ENCODE assay signal across 40 cellular contexts in the genomic region with DNA sequence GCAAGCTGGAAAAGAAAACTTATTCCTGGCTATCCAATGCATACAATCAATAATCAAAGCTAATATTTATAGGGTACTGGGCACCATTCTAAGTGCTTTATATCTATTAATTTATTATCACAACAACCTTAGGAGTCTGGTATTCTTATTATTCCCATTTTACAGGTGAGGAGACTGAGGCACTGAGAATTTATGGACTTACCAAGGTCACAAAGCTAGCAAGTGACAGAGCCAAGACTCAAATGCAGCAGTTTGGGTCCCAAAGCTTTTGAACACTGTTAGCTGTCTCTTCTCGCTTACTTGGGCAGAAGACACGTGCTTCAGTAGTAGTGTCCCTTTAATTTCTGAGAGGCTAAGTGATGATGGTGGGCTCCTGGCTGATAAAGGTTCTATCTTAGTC.
"Had no signal": no experiment of that assay in that cellular context is flagged by ENCODE, and none has a peak within 500 bp of the region (broad histone marks: within the 10 kb centered on the region; RNA-seq: fewer than 3 reads in every experiment).

No MANE protein-coding gene starts in this region.

- H3K4me3 Mint-ChIP-seq: activated naive CD4-positive, alpha-beta T cell treated with anti-CD3 and anti-CD28 coated beads for 36 hours; activated naive CD4-positive, alpha-beta T cell treated with anti-CD3 and anti-CD28 coated beads, Interleukin-2, amount 10 ng/mL, durations not matched to agents 7 days and 5 days; activated naive CD4-positive, alpha-beta T cell treated with anti-CD3 and anti-CD28 coated beads, Interleukin-2, amount 50 U/mL, for 24 hours; activated naive CD8-positive, alpha-beta T cell; activated naive CD8-positive, alpha-beta T cell treated with anti-CD3 and anti-CD28 coated beads for 36 hours; activated naive CD8-positive, alpha-beta T cell treated with anti-CD3 and anti-CD28 coated beads, Interleukin-2, amount 10 ng/mL, durations not matched to agents 7 days and 5 days; activated naive CD8-positive, alpha-beta T cell treated with anti-CD3 and anti-CD28 coated beads, Interleukin-2, amount 50 U/mL, for 24 hours; activated T-cell treated with anti-CD3 and anti-CD28 coated beads, Interleukin-2, amount 50 U/mL, for 24 hours; activated T-cell treated with anti-CD3 and anti-CD28 coated beads, Interleukin-2, amount 50 U/mL, for 4 hours; activated T-cell treated with anti-CD3 and anti-CD28 coated beads, Interleukin-2, amount 50 U/mL, for 72 hours; activated T-helper 1 cell treated with anti-CD3 and anti-CD28 coated beads, Interleukin-12 subunit alpha, Interleukin-12 subunit beta, Interleukin-2, Interleukin-4 antibody, amounts not matched to agents 30 ng/mL and 10 ng/mL and 1 ng/mL, durations not matched to agents 14 hours and 24 hours and 36 hours; activated T-helper 17 cell treated with anti-CD3 and anti-CD28 coated beads, Interleukin-2, amount 50 U/mL, for 72 hours; brain; central memory CD8-positive, alpha-beta T cell had no signal

- ATAC-seq: activated naive CD4-positive, alpha-beta T cell treated with anti-CD3 and anti-CD28 coated beads, Interleukin-2, amount 50 U/mL, for 72 hours; activated naive CD8-positive, alpha-beta T cell treated with anti-CD3 and anti-CD28 coated beads, Interleukin-2, amount 50 U/mL, for 24 hours; activated T-cell treated with anti-CD3 and anti-CD28 coated beads, Interleukin-2, amount 50 U/mL, for 4 hours; activated T-cell treated with anti-CD3 and anti-CD28 coated beads, Interleukin-2, amount 50 U/mL, for 72 hours; activated T-helper 17 cell treated with anti-CD3 and anti-CD28 coated beads, Interleukin-2, amount 50 U/mL, for 72 hours; body of pancreas had no signal

- H3K27me3 ChIP-seq: adrenal gland, ascending aorta, body of pancreas, brain microvascular endothelial cell, breast epithelium, cardiac muscle cell had no signal

- H3K27ac Mint-ChIP-seq: activated naive CD4-positive, alpha-beta T cell treated with anti-CD3 and anti-CD28 coated beads for 36 hours; activated naive CD4-positive, alpha-beta T cell treated with anti-CD3 and anti-CD28 coated beads, Interleukin-2, amount 10 ng/mL, durations not matched to agents 7 days and 5 days; activated naive CD4-positive, alpha-beta T cell treated with anti-CD3 and anti-CD28 coated beads, Interleukin-2, amount 50 U/mL, for 24 hours; activated naive CD4-positive, alpha-beta T cell treated with anti-CD3 and anti-CD28 coated beads, Interleukin-2, amount 50 U/mL, for 72 hours; activated naive CD8-positive, alpha-beta T cell; activated naive CD8-positive, alpha-beta T cell treated with anti-CD3 and anti-CD28 coated beads for 36 hours; activated naive CD8-positive, alpha-beta T cell treated with anti-CD3 and anti-CD28 coated beads, Interleukin-2, amount 10 ng/mL, durations not matched to agents 7 days and 5 days; activated naive CD8-positive, alpha-beta T cell treated with anti-CD3 and anti-CD28 coated beads, Interleukin-2, amount 50 U/mL, for 24 hours; activated T-cell treated with anti-CD3 and anti-CD28 coated beads, Interleukin-2, amount 50 U/mL, for 24 hours; activated T-cell treated with anti-CD3 and anti-CD28 coated beads, Interleukin-2, amount 50 U/mL, for 72 hours; activated T-helper 1 cell treated with anti-CD3 and anti-CD28 coated beads, Interleukin-12 subunit alpha, Interleukin-12 subunit beta, Interleukin-2, Interleukin-4 antibody, amounts not matched to agents 30 ng/mL and 10 ng/mL and 1 ng/mL, durations not matched to agents 14 hours and 24 hours and 36 hours; activated T-helper 17 cell treated with anti-CD3 and anti-CD28 coated beads, Interleukin-2, amount 50 U/mL, for 72 hours; activated T-helper 2 cell treated with anti-CD3 and anti-CD28 coated beads, Interferon-gamma antibody, Interleukin-2, Interleukin-4, amounts not matched to agents 10 μg/mL and 5 μg/mL and 100 μg/mL, durations not matched to agents 14 hours and 24 hours and 36 hours; brain had no signal

- H3K36me3 ChIP-seq: breast epithelium had no signal

- H3K4me3 ChIP-seq: adrenal gland, ascending aorta, body of pancreas, breast epithelium, cardiac muscle cell had no signal

- H3K4me1 Mint-ChIP-seq: activated naive CD4-positive, alpha-beta T cell treated with anti-CD3 and anti-CD28 coated beads, Interleukin-2, amount 10 ng/mL, durations not matched to agents 7 days and 5 days; activated naive CD4-positive, alpha-beta T cell treated with anti-CD3 and anti-CD28 coated beads, Interleukin-2, amount 50 U/mL, for 24 hours; activated naive CD8-positive, alpha-beta T cell treated with anti-CD3 and anti-CD28 coated beads, Interleukin-2, amount 10 ng/mL, durations not matched to agents 7 days and 5 days; activated naive CD8-positive, alpha-beta T cell treated with anti-CD3 and anti-CD28 coated beads, Interleukin-2, amount 50 U/mL, for 24 hours; activated T-helper 17 cell treated with anti-CD3 and anti-CD28 coated beads, Interleukin-2, amount 50 U/mL, for 72 hours; central memory CD8-positive, alpha-beta T cell had no signal

- FAIRE-seq: astrocyte, bronchial epithelial cell had no signal

- DNase-seq: activated effector memory CD4-positive, alpha-beta T cell treated with anti-CD3 and anti-CD28 coated beads, Interleukin-2, amount 50 U/mL, for 16 hours; activated effector memory CD4-positive, alpha-beta T cell treated with Interleukin-2 at 50 U/mL for 16 hours; activated gamma-delta T cell; activated gamma-delta T cell treated with Interleukin-2 at 50 U/mL for 16 hours; activated naive CD4-positive, alpha-beta T cell; activated naive CD4-positive, alpha-beta T cell treated with anti-CD3 and anti-CD28 coated beads for 36 hours; activated naive CD4-positive, alpha-beta T cell treated with anti-CD3 and anti-CD28 coated beads, Interleukin-2, amount 10 ng/mL, durations not matched to agents 7 days and 5 days; activated naive CD4-positive, alpha-beta T cell treated with anti-CD3 and anti-CD28 coated beads, Interleukin-2, amount 50 U/mL, for 16 hours; activated naive CD4-positive, alpha-beta T cell treated with Interleukin-2 at 50 U/mL for 16 hours; activated naive CD8-positive, alpha-beta T cell treated with anti-CD3 and anti-CD28 coated beads for 36 hours; activated naive CD8-positive, alpha-beta T cell treated with anti-CD3 and anti-CD28 coated beads, Interleukin-2, amount 10 ng/mL, durations not matched to agents 7 days and 5 days; activated naive CD8-positive, alpha-beta T cell treated with anti-CD3 and anti-CD28 coated beads, Interleukin-2, amount 50 U/mL, for 24 hours; activated T-cell treated with anti-CD3 and anti-CD28 coated beads, Interleukin-2, amount 50 U/mL, for 1 hour; activated T-cell treated with anti-CD3 and anti-CD28 coated beads, Interleukin-2, amount 50 U/mL, for 24 hours; activated T-cell treated with anti-CD3 and anti-CD28 coated beads, Interleukin-2, amount 50 U/mL, for 4 hours; activated T-cell treated with anti-CD3 and anti-CD28 coated beads, Interleukin-2, amount 50 U/mL, for 48 hours; activated T-cell treated with anti-CD3 and anti-CD28 coated beads, Interleukin-2, amount 50 U/mL, for 72 hours; adrenal gland; amniotic stem cell; amygdala; anterior cingulate cortex; aorta; body of pancreas; brain microvascular endothelial cell; caudate nucleus; central memory CD4-positive, alpha-beta T cell; cerebellar nuclear complex had no signal

- H3K9me3 Mint-ChIP-seq: activated naive CD4-positive, alpha-beta T cell treated with anti-CD3 and anti-CD28 coated beads for 36 hours; activated naive CD4-positive, alpha-beta T cell treated with anti-CD3 and anti-CD28 coated beads, Interleukin-2, amount 10 ng/mL, durations not matched to agents 7 days and 5 days; activated naive CD4-positive, alpha-beta T cell treated with anti-CD3 and anti-CD28 coated beads, Interleukin-2, amount 50 U/mL, for 24 hours; activated naive CD4-positive, alpha-beta T cell treated with anti-CD3 and anti-CD28 coated beads, Interleukin-2, amount 50 U/mL, for 72 hours; activated naive CD8-positive, alpha-beta T cell treated with anti-CD3 and anti-CD28 coated beads for 36 hours; activated naive CD8-positive, alpha-beta T cell treated with anti-CD3 and anti-CD28 coated beads, Interleukin-2, amount 10 ng/mL, durations not matched to agents 7 days and 5 days; activated naive CD8-positive, alpha-beta T cell treated with anti-CD3 and anti-CD28 coated beads, Interleukin-2, amount 50 U/mL, for 24 hours; activated T-cell treated with anti-CD3 and anti-CD28 coated beads, Interleukin-2, amount 50 U/mL, for 24 hours; activated T-cell treated with anti-CD3 and anti-CD28 coated beads, Interleukin-2, amount 50 U/mL, for 4 hours; activated T-cell treated with anti-CD3 and anti-CD28 coated beads, Interleukin-2, amount 50 U/mL, for 72 hours; activated T-helper 1 cell treated with anti-CD3 and anti-CD28 coated beads, Interleukin-12 subunit alpha, Interleukin-12 subunit beta, Interleukin-2, Interleukin-4 antibody, amounts not matched to agents 30 ng/mL and 10 ng/mL and 1 ng/mL, durations not matched to agents 14 hours and 24 hours and 36 hours; activated T-helper 17 cell treated with anti-CD3 and anti-CD28 coated beads, Interleukin-2, amount 50 U/mL, for 72 hours; activated T-helper 2 cell treated with anti-CD3 and anti-CD28 coated beads, Interferon-gamma antibody, Interleukin-2, Interleukin-4, amounts not matched to agents 10 μg/mL and 5 μg/mL and 100 μg/mL, durations not matched to agents 14 hours and 24 hours and 36 hours; central memory CD8-positive, alpha-beta T cell had no signal

- H3K27ac ChIP-seq: adrenal gland, ascending aorta, body of pancreas, brain microvascular endothelial cell, breast epithelium, cardiac muscle cell had no signal

- H3K4me1 ChIP-seq: adrenal gland, ascending aorta, body of pancreas, breast epithelium had no signal

- H3K27me3 Mint-ChIP-seq: activated naive CD4-positive, alpha-beta T cell treated with anti-CD3 and anti-CD28 coated beads, Interleukin-2, amount 10 ng/mL, durations not matched to agents 7 days and 5 days; activated naive CD4-positive, alpha-beta T cell treated with anti-CD3 and anti-CD28 coated beads, Interleukin-2, amount 50 U/mL, for 24 hours; activated naive CD8-positive, alpha-beta T cell; activated naive CD8-positive, alpha-beta T cell treated with anti-CD3 and anti-CD28 coated beads for 36 hours; activated naive CD8-positive, alpha-beta T cell treated with anti-CD3 and anti-CD28 coated beads, Interleukin-2, amount 10 ng/mL, durations not matched to agents 7 days and 5 days; activated naive CD8-positive, alpha-beta T cell treated with anti-CD3 and anti-CD28 coated beads, Interleukin-2, amount 50 U/mL, for 24 hours; activated T-cell treated with anti-CD3 and anti-CD28 coated beads, Interleukin-2, amount 50 U/mL, for 24 hours; activated T-helper 17 cell treated with anti-CD3 and anti-CD28 coated beads, Interleukin-2, amount 50 U/mL, for 72 hours; central memory CD8-positive, alpha-beta T cell had no signal

- H3K9me3 ChIP-seq: adrenal gland, ascending aorta, body of pancreas, breast epithelium had no signal
